Comparison of ENCODE assay signal across 1 cellular context in the genomic region with DNA sequence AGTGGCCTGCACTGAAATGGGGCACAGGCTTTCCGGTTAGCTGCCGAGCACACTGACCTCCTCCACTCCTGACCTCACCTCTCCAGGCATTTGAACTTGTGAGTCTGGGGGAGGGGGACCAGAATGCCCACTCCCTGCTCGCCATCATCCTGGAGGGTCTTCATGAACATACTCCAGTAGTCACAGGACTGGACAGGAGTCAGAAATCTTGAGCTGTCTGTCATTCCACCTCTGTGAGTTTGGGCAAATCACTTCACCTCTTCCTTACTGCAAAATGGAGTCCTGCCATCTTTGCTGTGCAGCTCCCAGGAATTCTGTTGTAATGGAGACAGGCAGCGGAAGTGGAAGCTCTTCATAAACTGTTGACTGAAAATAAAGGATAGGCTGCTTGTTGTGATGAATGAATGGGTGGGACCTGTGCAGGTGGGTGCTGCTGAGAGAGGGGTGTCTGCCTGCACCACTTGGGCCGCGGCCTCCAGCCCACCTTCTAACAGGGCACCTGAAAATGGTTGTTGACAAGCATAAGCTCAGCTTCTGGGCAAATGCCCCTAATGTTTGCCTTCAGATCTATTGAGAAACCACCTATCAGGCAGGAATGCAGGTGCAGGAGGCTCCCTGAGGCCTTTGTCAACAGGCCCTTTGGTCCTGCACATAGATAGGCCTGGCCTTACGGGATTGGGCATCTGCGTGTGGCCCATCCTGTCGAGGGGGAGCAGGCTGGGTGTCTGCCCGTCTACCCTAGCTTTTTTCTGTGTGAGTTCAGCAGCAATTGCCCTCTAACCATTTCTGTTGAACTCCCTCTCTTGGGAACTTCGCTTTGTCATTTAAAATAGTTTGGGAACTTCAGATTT.
A peak's percentile ranks its signal among the peaks of the same experiment; 100 is the strongest.
TF ChIP-seq lines count a peak whose summit lies in the region.

No MANE protein-coding gene starts in this region.

TF ChIP-seq in HepG2, 621 proteins besides CTCF, POLR2A, EP300 and RAD21 (continued from another document and continues in another):
- TF ChIP-seq, protein P1, sequence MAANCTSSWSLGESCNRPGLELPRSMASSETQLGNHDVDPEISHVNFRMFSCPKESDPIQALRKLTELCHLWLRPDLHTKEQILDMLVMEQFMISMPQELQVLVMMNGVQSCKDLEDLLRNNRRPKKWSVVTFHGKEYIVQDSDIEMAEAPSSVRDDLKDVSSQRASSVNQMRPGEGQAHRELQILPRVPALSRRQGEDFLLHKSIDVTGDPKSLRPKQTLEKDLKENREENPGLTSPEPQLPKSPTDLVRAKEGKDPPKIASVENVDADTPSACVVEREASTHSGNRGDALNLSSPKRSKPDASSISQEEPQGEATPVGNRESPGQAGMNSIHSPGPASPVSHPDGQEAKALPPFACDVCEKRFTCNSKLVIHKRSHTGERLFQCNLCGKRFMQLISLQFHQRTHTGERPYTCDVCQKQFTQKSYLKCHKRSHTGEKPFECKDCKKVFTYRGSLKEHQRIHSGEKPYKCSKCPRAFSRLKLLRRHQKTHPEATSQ (CRISPR knock-in tag; IDR thresholded peaks at IDR 0.05; ENCODE audit: borderline replicate concordance), result peak; percentile 97; the same call in 1 of the 2 replicates
- TF ChIP-seq, protein P2, sequence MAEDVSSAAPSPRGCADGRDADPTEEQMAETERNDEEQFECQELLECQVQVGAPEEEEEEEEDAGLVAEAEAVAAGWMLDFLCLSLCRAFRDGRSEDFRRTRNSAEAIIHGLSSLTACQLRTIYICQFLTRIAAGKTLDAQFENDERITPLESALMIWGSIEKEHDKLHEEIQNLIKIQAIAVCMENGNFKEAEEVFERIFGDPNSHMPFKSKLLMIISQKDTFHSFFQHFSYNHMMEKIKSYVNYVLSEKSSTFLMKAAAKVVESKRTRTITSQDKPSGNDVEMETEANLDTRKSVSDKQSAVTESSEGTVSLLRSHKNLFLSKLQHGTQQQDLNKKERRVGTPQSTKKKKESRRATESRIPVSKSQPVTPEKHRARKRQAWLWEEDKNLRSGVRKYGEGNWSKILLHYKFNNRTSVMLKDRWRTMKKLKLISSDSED (CRISPR knock-in tag; IDR thresholded peaks at IDR 0.05), result no peak
- TF ChIP-seq MED13 (CRISPR knock-in tag; IDR thresholded peaks at IDR 0.05) (peak; percentile 98), SMAD3 (CRISPR knock-in tag; IDR thresholded peaks at IDR 0.05) (peak; percentile 97), CC2D1A (CRISPR knock-in tag; IDR thresholded peaks at IDR 0.05) (no peak; the same call in 1 of the 2 replicates), MTA3 (CRISPR knock-in tag; IDR thresholded peaks at IDR 0.05) (no peak), ZNF44 (CRISPR knock-in tag; IDR thresholded peaks at IDR 0.05) (peak; percentile 81), CREB1 (IDR thresholded peaks at IDR 0.05) (no peak), CREB1 (CRISPR knock-in tag; IDR thresholded peaks at IDR 0.05) (peak; percentile 60; the same call in 1 of the 2 replicates), SAFB2 (CRISPR knock-in tag; IDR thresholded peaks at IDR 0.05; ENCODE audit: borderline replicate concordance, low read depth) (peak; percentile 95; the same call in 1 of the 2 replicates), ZBTB8A (CRISPR knock-in tag; IDR thresholded peaks at IDR 0.05; ENCODE audit: borderline replicate concordance, low read depth) (no peak; the same call in 1 of the 2 replicates), ATF7-NPFF (CRISPR knock-in tag; IDR thresholded peaks at IDR 0.05; ENCODE audit: low read depth) (peak; percentile 89), SATB2 (CRISPR knock-in tag; IDR thresholded peaks at IDR 0.05) (no peak; the same call in none of the 2 replicates), HMG20A (CRISPR knock-in tag; IDR thresholded peaks at IDR 0.05; ENCODE audit: borderline replicate concordance) (peak; percentile 97), SAP130 (CRISPR knock-in tag; IDR thresholded peaks at IDR 0.05; ENCODE audit: low read depth) (peak; percentile 86), NFRKB (IDR thresholded peaks at IDR 0.05) (no peak), ZFAT (CRISPR knock-in tag; conservative IDR thresholded peaks at IDR 0.05) (no peak), TEAD3 (CRISPR knock-in tag; optimal IDR thresholded peaks at IDR 0.05; ENCODE audit: borderline replicate concordance) (peak; percentile 99), NFE2L2 (IDR thresholded peaks at IDR 0.05; ENCODE audit: low read length) (no peak), ZMYM4 (CRISPR knock-in tag; IDR thresholded peaks at IDR 0.05) (peak; percentile 99)
- TF ChIP-seq, protein P3, sequence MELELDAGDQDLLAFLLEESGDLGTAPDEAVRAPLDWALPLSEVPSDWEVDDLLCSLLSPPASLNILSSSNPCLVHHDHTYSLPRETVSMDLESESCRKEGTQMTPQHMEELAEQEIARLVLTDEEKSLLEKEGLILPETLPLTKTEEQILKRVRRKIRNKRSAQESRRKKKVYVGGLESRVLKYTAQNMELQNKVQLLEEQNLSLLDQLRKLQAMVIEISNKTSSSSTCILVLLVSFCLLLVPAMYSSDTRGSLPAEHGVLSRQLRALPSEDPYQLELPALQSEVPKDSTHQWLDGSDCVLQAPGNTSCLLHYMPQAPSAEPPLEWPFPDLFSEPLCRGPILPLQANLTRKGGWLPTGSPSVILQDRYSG (CRISPR knock-in tag; IDR thresholded peaks at IDR 0.05), result peak; percentile 82; the same call in 1 of the 2 replicates
- TF ChIP-seq, protein P4, sequence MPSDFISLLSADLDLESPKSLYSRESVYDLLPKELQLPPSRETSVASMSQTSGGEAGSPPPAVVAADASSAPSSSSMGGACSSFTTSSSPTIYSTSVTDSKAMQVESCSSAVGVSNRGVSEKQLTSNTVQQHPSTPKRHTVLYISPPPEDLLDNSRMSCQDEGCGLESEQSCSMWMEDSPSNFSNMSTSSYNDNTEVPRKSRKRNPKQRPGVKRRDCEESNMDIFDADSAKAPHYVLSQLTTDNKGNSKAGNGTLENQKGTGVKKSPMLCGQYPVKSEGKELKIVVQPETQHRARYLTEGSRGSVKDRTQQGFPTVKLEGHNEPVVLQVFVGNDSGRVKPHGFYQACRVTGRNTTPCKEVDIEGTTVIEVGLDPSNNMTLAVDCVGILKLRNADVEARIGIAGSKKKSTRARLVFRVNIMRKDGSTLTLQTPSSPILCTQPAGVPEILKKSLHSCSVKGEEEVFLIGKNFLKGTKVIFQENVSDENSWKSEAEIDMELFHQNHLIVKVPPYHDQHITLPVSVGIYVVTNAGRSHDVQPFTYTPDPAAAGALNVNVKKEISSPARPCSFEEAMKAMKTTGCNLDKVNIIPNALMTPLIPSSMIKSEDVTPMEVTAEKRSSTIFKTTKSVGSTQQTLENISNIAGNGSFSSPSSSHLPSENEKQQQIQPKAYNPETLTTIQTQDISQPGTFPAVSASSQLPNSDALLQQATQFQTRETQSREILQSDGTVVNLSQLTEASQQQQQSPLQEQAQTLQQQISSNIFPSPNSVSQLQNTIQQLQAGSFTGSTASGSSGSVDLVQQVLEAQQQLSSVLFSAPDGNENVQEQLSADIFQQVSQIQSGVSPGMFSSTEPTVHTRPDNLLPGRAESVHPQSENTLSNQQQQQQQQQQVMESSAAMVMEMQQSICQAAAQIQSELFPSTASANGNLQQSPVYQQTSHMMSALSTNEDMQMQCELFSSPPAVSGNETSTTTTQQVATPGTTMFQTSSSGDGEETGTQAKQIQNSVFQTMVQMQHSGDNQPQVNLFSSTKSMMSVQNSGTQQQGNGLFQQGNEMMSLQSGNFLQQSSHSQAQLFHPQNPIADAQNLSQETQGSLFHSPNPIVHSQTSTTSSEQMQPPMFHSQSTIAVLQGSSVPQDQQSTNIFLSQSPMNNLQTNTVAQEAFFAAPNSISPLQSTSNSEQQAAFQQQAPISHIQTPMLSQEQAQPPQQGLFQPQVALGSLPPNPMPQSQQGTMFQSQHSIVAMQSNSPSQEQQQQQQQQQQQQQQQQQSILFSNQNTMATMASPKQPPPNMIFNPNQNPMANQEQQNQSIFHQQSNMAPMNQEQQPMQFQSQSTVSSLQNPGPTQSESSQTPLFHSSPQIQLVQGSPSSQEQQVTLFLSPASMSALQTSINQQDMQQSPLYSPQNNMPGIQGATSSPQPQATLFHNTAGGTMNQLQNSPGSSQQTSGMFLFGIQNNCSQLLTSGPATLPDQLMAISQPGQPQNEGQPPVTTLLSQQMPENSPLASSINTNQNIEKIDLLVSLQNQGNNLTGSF (CRISPR knock-in tag; IDR thresholded peaks at IDR 0.05), result no peak
- TF ChIP-seq, protein P5, sequence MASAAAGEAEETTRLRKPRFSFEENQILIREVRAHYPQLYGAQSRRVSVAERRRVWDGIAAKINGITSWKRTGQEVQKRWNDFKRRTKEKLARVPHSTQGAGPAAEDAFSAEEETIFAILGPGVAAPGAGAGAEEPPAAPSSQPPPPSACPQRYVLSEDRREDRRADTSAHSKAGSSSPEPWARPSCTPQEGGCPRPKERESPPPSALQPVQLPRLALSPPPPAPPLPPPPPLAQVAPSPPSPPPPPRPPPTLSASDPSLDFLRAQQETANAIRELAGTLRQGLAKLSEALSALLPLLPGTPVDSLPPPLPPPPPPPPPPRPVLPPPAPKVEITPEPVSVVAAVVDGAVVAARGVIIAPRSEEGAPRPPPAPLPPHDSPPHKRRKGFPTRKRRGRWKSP (CRISPR knock-in tag; IDR thresholded peaks at IDR 0.05), result peak; percentile 79; the same call in 1 of the 2 replicates
- TF ChIP-seq, protein P6, sequence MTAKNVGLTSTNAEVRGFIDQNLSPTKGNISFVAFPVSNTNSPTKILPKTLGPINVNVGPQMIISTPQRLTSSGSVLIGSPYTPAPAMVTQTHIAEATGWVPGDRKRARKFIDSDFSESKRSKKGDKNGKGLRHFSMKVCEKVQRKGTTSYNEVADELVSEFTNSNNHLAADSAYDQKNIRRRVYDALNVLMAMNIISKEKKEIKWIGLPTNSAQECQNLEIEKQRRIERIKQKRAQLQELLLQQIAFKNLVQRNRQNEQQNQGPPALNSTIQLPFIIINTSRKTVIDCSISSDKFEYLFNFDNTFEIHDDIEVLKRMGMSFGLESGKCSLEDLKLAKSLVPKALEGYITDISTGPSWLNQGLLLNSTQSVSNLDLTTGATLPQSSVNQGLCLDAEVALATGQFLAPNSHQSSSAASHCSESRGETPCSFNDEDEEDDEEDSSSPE (CRISPR knock-in tag; IDR thresholded peaks at IDR 0.05), result peak; percentile 47; the same call in 1 of the 2 replicates
- TF ChIP-seq, protein P7, sequence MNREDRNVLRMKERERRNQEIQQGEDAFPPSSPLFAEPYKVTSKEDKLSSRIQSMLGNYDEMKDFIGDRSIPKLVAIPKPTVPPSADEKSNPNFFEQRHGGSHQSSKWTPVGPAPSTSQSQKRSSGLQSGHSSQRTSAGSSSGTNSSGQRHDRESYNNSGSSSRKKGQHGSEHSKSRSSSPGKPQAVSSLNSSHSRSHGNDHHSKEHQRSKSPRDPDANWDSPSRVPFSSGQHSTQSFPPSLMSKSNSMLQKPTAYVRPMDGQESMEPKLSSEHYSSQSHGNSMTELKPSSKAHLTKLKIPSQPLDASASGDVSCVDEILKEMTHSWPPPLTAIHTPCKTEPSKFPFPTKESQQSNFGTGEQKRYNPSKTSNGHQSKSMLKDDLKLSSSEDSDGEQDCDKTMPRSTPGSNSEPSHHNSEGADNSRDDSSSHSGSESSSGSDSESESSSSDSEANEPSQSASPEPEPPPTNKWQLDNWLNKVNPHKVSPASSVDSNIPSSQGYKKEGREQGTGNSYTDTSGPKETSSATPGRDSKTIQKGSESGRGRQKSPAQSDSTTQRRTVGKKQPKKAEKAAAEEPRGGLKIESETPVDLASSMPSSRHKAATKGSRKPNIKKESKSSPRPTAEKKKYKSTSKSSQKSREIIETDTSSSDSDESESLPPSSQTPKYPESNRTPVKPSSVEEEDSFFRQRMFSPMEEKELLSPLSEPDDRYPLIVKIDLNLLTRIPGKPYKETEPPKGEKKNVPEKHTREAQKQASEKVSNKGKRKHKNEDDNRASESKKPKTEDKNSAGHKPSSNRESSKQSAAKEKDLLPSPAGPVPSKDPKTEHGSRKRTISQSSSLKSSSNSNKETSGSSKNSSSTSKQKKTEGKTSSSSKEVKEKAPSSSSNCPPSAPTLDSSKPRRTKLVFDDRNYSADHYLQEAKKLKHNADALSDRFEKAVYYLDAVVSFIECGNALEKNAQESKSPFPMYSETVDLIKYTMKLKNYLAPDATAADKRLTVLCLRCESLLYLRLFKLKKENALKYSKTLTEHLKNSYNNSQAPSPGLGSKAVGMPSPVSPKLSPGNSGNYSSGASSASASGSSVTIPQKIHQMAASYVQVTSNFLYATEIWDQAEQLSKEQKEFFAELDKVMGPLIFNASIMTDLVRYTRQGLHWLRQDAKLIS (CRISPR knock-in tag; IDR thresholded peaks at IDR 0.05), result 0 out of 2 replicates have a peak, but pooled peaks have one; percentile 61
- TF ChIP-seq, protein P8, sequence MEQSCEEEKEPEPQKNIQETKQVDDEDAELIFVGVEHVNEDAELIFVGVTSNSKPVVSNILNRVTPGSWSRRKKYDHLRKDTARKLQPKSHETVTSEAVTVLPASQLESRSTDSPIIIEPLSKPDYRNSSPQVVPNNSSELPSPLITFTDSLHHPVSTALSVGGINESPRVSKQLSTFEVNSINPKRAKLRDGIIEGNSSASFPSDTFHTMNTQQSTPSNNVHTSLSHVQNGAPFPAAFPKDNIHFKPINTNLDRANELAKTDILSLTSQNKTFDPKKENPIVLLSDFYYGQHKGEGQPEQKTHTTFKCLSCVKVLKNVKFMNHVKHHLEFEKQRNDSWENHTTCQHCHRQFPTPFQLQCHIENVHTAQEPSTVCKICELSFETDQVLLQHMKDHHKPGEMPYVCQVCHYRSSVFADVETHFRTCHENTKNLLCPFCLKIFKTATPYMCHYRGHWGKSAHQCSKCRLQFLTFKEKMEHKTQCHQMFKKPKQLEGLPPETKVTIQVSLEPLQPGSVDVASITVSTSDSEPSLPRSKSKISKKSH (CRISPR knock-in tag; IDR thresholded peaks at IDR 0.05; ENCODE audit: borderline replicate concordance), result no peak
- TF ChIP-seq, protein P9, sequence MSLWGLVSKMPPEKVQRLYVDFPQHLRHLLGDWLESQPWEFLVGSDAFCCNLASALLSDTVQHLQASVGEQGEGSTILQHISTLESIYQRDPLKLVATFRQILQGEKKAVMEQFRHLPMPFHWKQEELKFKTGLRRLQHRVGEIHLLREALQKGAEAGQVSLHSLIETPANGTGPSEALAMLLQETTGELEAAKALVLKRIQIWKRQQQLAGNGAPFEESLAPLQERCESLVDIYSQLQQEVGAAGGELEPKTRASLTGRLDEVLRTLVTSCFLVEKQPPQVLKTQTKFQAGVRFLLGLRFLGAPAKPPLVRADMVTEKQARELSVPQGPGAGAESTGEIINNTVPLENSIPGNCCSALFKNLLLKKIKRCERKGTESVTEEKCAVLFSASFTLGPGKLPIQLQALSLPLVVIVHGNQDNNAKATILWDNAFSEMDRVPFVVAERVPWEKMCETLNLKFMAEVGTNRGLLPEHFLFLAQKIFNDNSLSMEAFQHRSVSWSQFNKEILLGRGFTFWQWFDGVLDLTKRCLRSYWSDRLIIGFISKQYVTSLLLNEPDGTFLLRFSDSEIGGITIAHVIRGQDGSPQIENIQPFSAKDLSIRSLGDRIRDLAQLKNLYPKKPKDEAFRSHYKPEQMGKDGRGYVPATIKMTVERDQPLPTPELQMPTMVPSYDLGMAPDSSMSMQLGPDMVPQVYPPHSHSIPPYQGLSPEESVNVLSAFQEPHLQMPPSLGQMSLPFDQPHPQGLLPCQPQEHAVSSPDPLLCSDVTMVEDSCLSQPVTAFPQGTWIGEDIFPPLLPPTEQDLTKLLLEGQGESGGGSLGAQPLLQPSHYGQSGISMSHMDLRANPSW (CRISPR knock-in tag; IDR thresholded peaks at IDR 0.05; ENCODE audit: borderline replicate concordance), result peak; percentile 91
- TF ChIP-seq, protein P10, sequence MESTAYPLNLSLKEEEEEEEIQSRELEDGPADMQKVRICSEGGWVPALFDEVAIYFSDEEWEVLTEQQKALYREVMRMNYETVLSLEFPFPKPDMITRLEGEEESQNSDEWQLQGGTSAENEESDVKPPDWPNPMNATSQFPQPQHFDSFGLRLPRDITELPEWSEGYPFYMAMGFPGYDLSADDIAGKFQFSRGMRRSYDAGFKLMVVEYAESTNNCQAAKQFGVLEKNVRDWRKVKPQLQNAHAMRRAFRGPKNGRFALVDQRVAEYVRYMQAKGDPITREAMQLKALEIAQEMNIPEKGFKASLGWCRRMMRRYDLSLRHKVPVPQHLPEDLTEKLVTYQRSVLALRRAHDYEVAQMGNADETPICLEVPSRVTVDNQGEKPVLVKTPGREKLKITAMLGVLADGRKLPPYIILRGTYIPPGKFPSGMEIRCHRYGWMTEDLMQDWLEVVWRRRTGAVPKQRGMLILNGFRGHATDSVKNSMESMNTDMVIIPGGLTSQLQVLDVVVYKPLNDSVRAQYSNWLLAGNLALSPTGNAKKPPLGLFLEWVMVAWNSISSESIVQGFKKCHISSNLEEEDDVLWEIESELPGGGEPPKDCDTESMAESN (CRISPR knock-in tag; conservative IDR thresholded peaks at IDR 0.05), result peak; percentile 92
